27 cellular contexts compared by ENCODE assay signal in genomic region chr5:6746244-6746643, GRCh38.
"Had no signal": no experiment of that assay in that cellular context is flagged by ENCODE, and none has a peak within 500 bp of the region (broad histone marks: within the 10 kb centered on the region; RNA-seq: fewer than 3 reads in every experiment).

No MANE protein-coding gene starts in this region.

- H3K4me3 ChIP-seq: left ventricle myocardium inferior, neural progenitor cell, ovary, prostate gland, smooth muscle cell, stomach, testis, thyroid gland, transverse colon, upper lobe of right lung had no signal

- H3K36me3 ChIP-seq: neural progenitor cell, ovary had no signal

- H3K9me3 Mint-ChIP-seq: immature natural killer cell; memory B cell; mesothelial cell of epicardium; naive B cell; natural killer cell; nephron progenitor cell; neural progenitor cell; stimulated activated naive B cell treated with anti-CD40 and anti-IgM and Interleukin-4, amounts not matched to agents 10 μg/mL and 1 μg/mL and 100 μg/mL, for 72 hours had no signal

- H3K9ac ChIP-seq: neural progenitor cell had no signal

- H3K4me1 ChIP-seq: neural progenitor cell, prostate gland, testis, thyroid gland, upper lobe of right lung had no signal

- H3K27me3 ChIP-seq: neural progenitor cell, neutrophil, ovary, stomach, testis, thyroid gland, transverse colon, upper lobe of right lung had no signal

- H3K4me2 ChIP-seq: neural progenitor cell, smooth muscle cell had no signal

- DNase-seq: kidney; left colon; left ventricle myocardium inferior; natural killer cell; nephron progenitor cell; occipital lobe; right cardiac atrium; stimulated activated CD4-positive, alpha-beta T cell treated with anti-CD3 and anti-CD28 coated beads, Interleukin-12 subunit alpha, Interleukin-12 subunit beta, amount 100 ng/mL, for 4 hours; stimulated activated CD4-positive, alpha-beta T cell treated with anti-CD3 and anti-CD28 coated beads, Interleukin-15, amount 100 ng/mL, for 24 hours; stimulated activated CD4-positive, alpha-beta T cell treated with anti-CD3 and anti-CD28 coated beads, Interleukin-2, amount 100 ng/mL, for 24 hours; stimulated activated CD4-positive, alpha-beta T cell treated with anti-CD3 and anti-CD28 coated beads, Interleukin-4, amount 100 ng/mL, for 1 hour; stimulated activated naive CD8-positive, alpha-beta T cell treated with anti-CD3 and anti-CD28 coated beads, Interleukin-15, Interleukin-2, amounts not matched to agents 100 U/mL and 50 U/mL, for 24 hours; stomach; testis; thyroid gland; upper lobe of right lung had no signal

- H3K27ac Mint-ChIP-seq: immature natural killer cell; memory B cell; mesothelial cell of epicardium; natural killer cell; nephron progenitor cell; neural progenitor cell; stimulated activated naive B cell treated with anti-CD40 and anti-IgM and Interleukin-4, amounts not matched to agents 10 μg/mL and 1 μg/mL and 100 μg/mL, for 72 hours had no signal

- H3K27ac ChIP-seq: neural progenitor cell, neutrophil, ovary, prostate gland, testis, thyroid gland, upper lobe of right lung had no signal

- H2AFZ ChIP-seq: neural progenitor cell had no signal

- H3K4me1 Mint-ChIP-seq: mesothelial cell of epicardium had no signal

- H3K4me3 Mint-ChIP-seq: immature natural killer cell; memory B cell; mesothelial cell of epicardium; naive B cell; natural killer cell; nephron progenitor cell; neural progenitor cell; stimulated activated naive B cell treated with anti-CD40 and anti-IgM and Interleukin-4, amounts not matched to agents 10 μg/mL and 1 μg/mL and 100 μg/mL, for 72 hours had no signal

- H3K27me3 Mint-ChIP-seq: memory B cell; naive B cell; stimulated activated naive B cell treated with anti-CD40 and anti-IgM and Interleukin-4, amounts not matched to agents 10 μg/mL and 1 μg/mL and 100 μg/mL, for 72 hours had no signal

- H3K9me3 ChIP-seq: left ventricle myocardium inferior, neutrophil, ovary, prostate gland, stomach, testis, thyroid gland, transverse colon, upper lobe of right lung had no signal
